In genomic region chr1:226882187-226882586, GRCh38 we compare ENCODE assay signal across 10 cellular contexts. TPM values are rescaled to one million over a fixed set of nuclear protein-coding genes. Genes with fewer than 3 reads are reported as not detected.
DNase-seq lines count a peak whose midpoint lies in the region; ATAC-seq, FAIRE-seq and TF ChIP-seq lines count a peak whose summit lies in the region.
"Had no signal": no experiment of that assay in that cellular context is flagged by ENCODE, and none has a peak within 500 bp of the region (broad histone marks: within the 10 kb centered on the region; RNA-seq: fewer than 3 reads in every experiment).

No MANE protein-coding gene starts in this region.

- H3K4me3 ChIP-seq in MM.1S (ENCODE audit: low read length) = peak overlapping the region; percentile 28
- H3K4me3 ChIP-seq in small intestine (ENCODE audit: low read depth in 1 of 2, low read length in 2 of 2) = no peak overlapping the region
- H3K4me3 ChIP-seq: A549, SK-N-MC had no signal

- DNase-seq in NCI-H2171 treated with DMSO at 0.1 percent for 48 hours (lab: John Stamatoyannopoulos, UW) = peak; percentile 41
- DNase-seq in NCI-H2171 (lab: John Stamatoyannopoulos, UW) = no peak
- peak; percentile 36 for DNase-seq in MM.1S
- peak; percentile 6 to 12 (median 12) for DNase-seq in effector memory CD8-positive, alpha-beta T cell
- DNase-seq in small intestine = peak; percentile 30
- no peak for DNase-seq in LoVo (ENCODE audit: low spot score)
- no peak for DNase-seq in cerebellar cortex (ENCODE audit: low spot score)

- TF ChIP-seq CTCF in MM.1S (IDR thresholded peaks at IDR 0.05; ENCODE audit: low read length) = no peak

- H3K27me3 ChIP-seq in MM.1S (replicated peaks; ENCODE audit: insufficient read depth, low read length) = no peaks in the 10 kb centered on the region
- H3K27me3 ChIP-seq in small intestine (ENCODE audit: control insufficient read depth in 2 of 2, insufficient read depth in 2 of 2, low read length in 2 of 2) = no peaks in the 10 kb centered on the region

- H3K9me3 Mint-ChIP-seq in effector memory CD8-positive, alpha-beta T cell = no peaks in the 10 kb centered on the region

- no peaks in the 10 kb centered on the region for H3K27me3 Mint-ChIP-seq in effector memory CD8-positive, alpha-beta T cell

- H3K4me1 ChIP-seq in MM.1S (ENCODE audit: low read length) (peaks cover 59% of the 10 kb centered on the region), small intestine (ENCODE audit: control insufficient read depth in 2 of 2, insufficient read depth in 1 of 2, low read depth in 1 of 2, low read length in 1 of 2) (peaks cover 3 to 8% of the 10 kb centered on the region in 2 donors)

- peak overlapping the region; percentile 91 to 95 for H3K27ac Mint-ChIP-seq in effector memory CD8-positive, alpha-beta T cell

- no peak for FAIRE-seq in small intestine (lab: Jason Lieb, UNC)
- FAIRE-seq: A549 had no signal

- H3K9ac ChIP-seq in MM.1S (ENCODE audit: low read length) = peak overlapping the region; percentile 34

- H3K4me3 Mint-ChIP-seq in effector memory CD8-positive, alpha-beta T cell = peak overlapping the region; percentile 65 to 82

- WGBS in small intestine, 3 donors = 39 to 52% (median 41%) methylated on average over 5 of the region's 5 CpGs

- peaks cover 24 to 30% of the 10 kb centered on the region in 2 donors for H3K4me1 Mint-ChIP-seq in effector memory CD8-positive, alpha-beta T cell (ENCODE audit: low read depth in 2 of 2)

- no peaks in the 10 kb centered on the region for H3K79me2 ChIP-seq in MM.1S (ENCODE audit: low read length)

- peak overlapping the region; percentile 79 for H3K27ac ChIP-seq in MM.1S (ENCODE audit: low read length)
- H3K27ac ChIP-seq in small intestine (ENCODE audit: low read depth in 1 of 2, low read length in 1 of 2) = peak overlapping the region; percentile 17 to 93
- H3K27ac ChIP-seq: A549, SK-N-MC had no signal

- peaks cover 12% of the 10 kb centered on the region for H3K36me3 Mint-ChIP-seq in effector memory CD8-positive, alpha-beta T cell (ENCODE audit: insufficient read depth)

- ATAC-seq in effector memory CD8-positive, alpha-beta T cell (replicated peaks) = peak; percentile 27
- ATAC-seq in HG03571 (IDR thresholded peaks at IDR 0.05; ENCODE audit: unreplicated experiment) = no peak
- ATAC-seq: A549 had no signal

- H4K20me1 ChIP-seq in MM.1S (ENCODE audit: insufficient read depth, low read length) = no peaks in the 10 kb centered on the region

- H3K36me3 ChIP-seq in MM.1S (replicated peaks; ENCODE audit: insufficient read depth, low read length) (no peaks in the 10 kb centered on the region), small intestine (ENCODE audit: control insufficient read depth in 2 of 2, insufficient read depth in 2 of 2, low read length in 2 of 2) (peaks cover 3 to 5% of the 10 kb centered on the region in 2 donors)

- H3K9me3 ChIP-seq in MM.1S (replicated peaks; ENCODE audit: insufficient read depth, low read length) (no peaks in the 10 kb centered on the region), small intestine (ENCODE audit: control insufficient read depth, low read depth) (no peaks in the 10 kb centered on the region)
- H3K9me3 ChIP-seq: A549 had no signal

- no peaks in the 10 kb centered on the region for H3K9me2 ChIP-seq in MM.1S (replicated peaks; ENCODE audit: insufficient read depth, low read length)

- peak overlapping the region; percentile 68 for H3K4me2 ChIP-seq in MM.1S (ENCODE audit: low read depth, low read length)
- H3K4me2 ChIP-seq: A549 had no signal

- peaks cover 35% of the 10 kb centered on the region for H3F3A ChIP-seq in MM.1S (ENCODE audit: insufficient read depth, low read length)

- H2AFZ ChIP-seq in MM.1S (ENCODE audit: low read length) = peak overlapping the region; percentile 29

RNA-seq across cellular contexts. Expression of gene PSEN2, which starts 11.8 kb away (rescaled TPM):
- polyA plus RNA-seq in small intestine = 10 to 100 TPM; 17.3 to 19.5 (median 19.4) TPM

RNA-seq across cellular contexts. Expression of gene COQ8A, which starts 57.9 kb away (rescaled TPM):
- polyA plus RNA-seq in small intestine = 10 to 100 TPM; 35.7 to 52.6 (median 50.4) TPM

Comparison
In these comparisons a context has a peak if more than half of its experiments do, and no peak if none do; other contexts are left out.
1. DNase-seq: peak in NCI-H2171 treated with DMSO at 0.1 percent for 48 hours (single experiment), MM.1S (single experiment), effector memory CD8-positive, alpha-beta T cell (3 of 3) and small intestine (single experiment); none in NCI-H2171 (single experiment), LoVo (single experiment) and cerebellar cortex (single experiment).